Comparison of ENCODE assay signal across 34 cellular contexts in genomic region chr3:81444817-81445460, GRCh38.
"Had no signal": no experiment of that assay in that cellular context is flagged by ENCODE, and none has a peak within 500 bp of the region (broad histone marks: within the 10 kb centered on the region; RNA-seq: fewer than 3 reads in every experiment).

No MANE protein-coding gene starts in this region.

- H3K27ac ChIP-seq: body of pancreas, SK-N-MC, VCaP had no signal

- DNase-seq: activated CD4-positive, alpha-beta T cell treated with anti-CD3 and anti-CD28 coated beads for 1 hour; activated CD4-positive, alpha-beta T cell treated with anti-CD3 and anti-CD28 coated beads for 48 hours; activated CD4-positive, alpha-beta T cell treated with anti-CD3 and anti-CD28 coated beads, Interleukin-2, amount 50 U/mL, for 4 hours; activated CD4-positive, CD25-positive, alpha-beta regulatory T cell; activated CD8-positive, alpha-beta T cell treated with anti-CD3 and anti-CD28 coated beads for 36 hours; activated effector memory CD4-positive, alpha-beta T cell treated with anti-CD3 and anti-CD28 coated beads, Interleukin-2, amount 50 U/mL, for 16 hours; activated naive CD4-positive, alpha-beta T cell; activated naive CD4-positive, alpha-beta T cell treated with anti-CD3 and anti-CD28 coated beads, Interleukin-2, amount 50 U/mL, for 16 hours; activated naive CD8-positive, alpha-beta T cell treated with anti-CD3 and anti-CD28 coated beads for 36 hours; activated T-cell treated with anti-CD3 and anti-CD28 coated beads, Interleukin-2, amount 50 U/mL, for 1 hour; activated T-cell treated with anti-CD3 and anti-CD28 coated beads, Interleukin-2, amount 50 U/mL, for 72 hours; body of pancreas; Kasumi-1; KG1; NCI-H1092 treated with DMSO at 0.1 percent for 48 hours; NCI-H1417; NCI-H146; NCI-H187; NCI-H2029 treated with DMSO at 0.1 percent for 48 hours; NCI-H2107; NCI-H2171; NCI-H510A; NCI-H526; NCI-H748 treated with DMSO at 0.1 percent for 48 hours; NK-92 treated with Interleukin-12 subunit alpha and Interleukin-12 subunit beta, amount 100 ng/mL, for 24 hours; Right ventricle myocardium superior; SW 1271; T-helper 1 cell; T-helper 2 cell; T-helper 9 cell had no signal

- H3K4me1 ChIP-seq: body of pancreas, breast epithelium had no signal

- H3K4me3 ChIP-seq: body of pancreas, breast epithelium, SK-N-MC had no signal

- H3K27me3 ChIP-seq: body of pancreas, breast epithelium had no signal

- ATAC-seq: activated CD8-positive, alpha-beta T cell treated with anti-CD3 and anti-CD28 coated beads for 36 hours; activated T-cell treated with anti-CD3 and anti-CD28 coated beads, Interleukin-2, amount 50 U/mL, for 72 hours; activated T-helper 17 cell treated with anti-CD3 and anti-CD28 coated beads, Interleukin-2, amount 50 U/mL, for 72 hours had no signal

- H3K36me3 ChIP-seq: breast epithelium had no signal

- H3K9me3 ChIP-seq: body of pancreas, breast epithelium had no signal
